In the genomic region with DNA sequence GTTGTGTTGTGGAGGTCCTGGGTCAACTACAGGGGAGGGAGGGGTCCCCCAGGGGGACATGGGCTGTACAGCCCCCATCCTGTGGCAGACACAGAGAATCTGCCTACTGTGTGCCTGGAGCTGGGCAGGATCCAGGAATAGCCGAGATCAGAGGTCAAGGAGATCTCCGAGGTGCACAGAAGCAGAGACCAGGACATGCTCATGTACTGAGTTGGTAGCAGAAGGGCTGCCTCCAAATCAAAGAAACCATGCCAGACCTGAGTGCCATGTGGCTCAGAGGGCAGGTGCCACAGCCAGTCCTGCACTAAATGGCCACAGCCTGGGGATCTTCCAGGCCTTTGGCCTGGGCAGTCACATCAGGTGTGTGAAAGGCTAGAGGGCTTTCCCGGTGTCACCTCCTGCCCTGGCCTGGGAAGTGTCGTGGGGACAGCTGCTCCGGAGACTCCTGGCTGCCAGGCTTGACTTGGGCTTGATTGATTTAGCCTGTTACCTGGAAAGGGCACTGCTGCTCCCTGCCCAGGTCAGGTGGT, we compare ENCODE assay signal across 19 cellular contexts. TPM values are rescaled to one million over a fixed set of nuclear protein-coding genes. Genes with fewer than 3 reads are reported as not detected.
DNase-seq lines count a peak whose midpoint lies in the region; ATAC-seq, FAIRE-seq and TF ChIP-seq lines count a peak whose summit lies in the region.
"Had no signal": no experiment of that assay in that cellular context is flagged by ENCODE, and none has a peak within 500 bp of the region (broad histone marks: within the 10 kb centered on the region; RNA-seq: fewer than 3 reads in every experiment).

No MANE protein-coding gene starts in this region.

- peaks cover 0 to 22% (median under 1%) of the 10 kb centered on the region in 4 donors for H3K4me1 ChIP-seq in right lobe of liver
- H3K4me1 ChIP-seq in gastrocnemius medialis: peaks cover 60 to 63% of the 10 kb centered on the region in 2 donors
- H3K4me1 ChIP-seq in uterus: peaks cover 22 to 37% of the 10 kb centered on the region in 2 donors

- no peaks in the 10 kb centered on the region for H3K27me3 ChIP-seq in right lobe of liver
- H3K27me3 ChIP-seq in gastrocnemius medialis: no peaks in the 10 kb centered on the region
- H3K27me3 ChIP-seq in uterus: no peaks in the 10 kb centered on the region

- DNase-seq in activated naive CD4-positive, alpha-beta T cell treated with anti-CD3 and anti-CD28 coated beads, Interleukin-2, amount 10 ng/mL, durations not matched to agents 7 days and 5 days: peak; percentile 14
- DNase-seq in activated naive CD4-positive, alpha-beta T cell treated with Interleukin-2 at 50 U/mL for 16 hours: no peak
- DNase-seq in right lobe of liver (peak in 1 of 3 donors; percentile 62), gastrocnemius medialis (peak; percentile 90 to 92), uterus (peak in 1 of 2 donors; percentile 36), GM12892 (ENCODE audit: insufficient read length) (no peak), KG1 (lab: John Stamatoyannopoulos, UW) (no peak)
- DNase-seq: 8988T; activated CD4-positive, alpha-beta T cell treated with anti-CD3 and anti-CD28 coated beads for 1 hour; activated CD8-positive, alpha-beta memory T cell treated with anti-CD3 and anti-CD28 coated beads, Interleukin-2, amount 50 U/mL, for 4 hours; activated naive CD8-positive, alpha-beta T cell treated with anti-CD3 and anti-CD28 coated beads for 36 hours; DMS79 treated with DMSO at 0.1 percent for 48 hours; NCI-H1417 treated with DMSO at 0.1 percent for 48 hours; NCI-H446 treated with DMSO at 0.1 percent for 48 hours; stimulated activated CD4-positive, alpha-beta T cell treated with anti-CD3 and anti-CD28 coated beads, Interleukin-15, amount 100 ng/mL, for 24 hours; T-helper 17 cell had no signal

- TF ChIP-seq CTCF in right lobe of liver (IDR thresholded peaks at IDR 0.05) (no peak), gastrocnemius medialis (IDR thresholded peaks at IDR 0.05 in 4 of 5, conservative IDR thresholded peaks at IDR 0.05 in 1 of 5) (no peak), uterus (IDR thresholded peaks at IDR 0.05) (no peak)

- intact Hi-C loops in right lobe of liver (cut with DNase I) (no loop called here), gastrocnemius medialis (cut with DNase I; ENCODE audit: low total_unique reads) (loop anchor here (5.0 kb wide), 1 partner anchor 83 kb away; no protein-coding TSS in a partner anchor), uterus (cut with DNase I; ENCODE audit: low total_unique reads) (no loop called here)

- H3K27ac ChIP-seq in right lobe of liver: peak overlapping the region in 2 of 3 donors; percentile 10 to 24
- peak overlapping the region; percentile 89 to 95 (median 91) for H3K27ac ChIP-seq in gastrocnemius medialis
- H3K27ac ChIP-seq in uterus: peak overlapping the region; percentile 95 to 100

- ATAC-seq in right lobe of liver (peak in 1 of 4 donors; percentile 61), gastrocnemius medialis (peak; percentile 67 to 70), GM18517 (IDR thresholded peaks at IDR 0.05; ENCODE audit: unreplicated experiment) (no peak)
- ATAC-seq: HCT116, T-helper 17 cell had no signal

- no peak for TF ChIP-seq POLR2A in right lobe of liver (IDR thresholded peaks at IDR 0.05)
- TF ChIP-seq POLR2A in gastrocnemius medialis (IDR thresholded peaks at IDR 0.05): no peak
- no peak for TF ChIP-seq POLR2A in uterus (IDR thresholded peaks at IDR 0.05)
- no peak for TF ChIP-seq POLR2A in GM12892 (IDR thresholded peaks at IDR 0.05; ENCODE audit: low read depth, low read length)

- 100% methylated on average over 1 of the region's 5 CpGs for WGBS in right lobe of liver (ENCODE audit: insufficient coverage, low coverage, low lambda C conversion rate, missing lambda C conversion rate)

- H3K4me1 Mint-ChIP-seq in activated naive CD4-positive, alpha-beta T cell treated with anti-CD3 and anti-CD28 coated beads, Interleukin-2, amount 10 ng/mL, durations not matched to agents 7 days and 5 days: peaks cover 16% of the 10 kb centered on the region

- H3K36me3 ChIP-seq in right lobe of liver (no peaks in the 10 kb centered on the region), gastrocnemius medialis (no peaks in the 10 kb centered on the region), uterus (no peaks in the 10 kb centered on the region)

- no peaks in the 10 kb centered on the region for H3K36me3 Mint-ChIP-seq in activated naive CD4-positive, alpha-beta T cell treated with anti-CD3 and anti-CD28 coated beads, Interleukin-2, amount 10 ng/mL, durations not matched to agents 7 days and 5 days
- H3K36me3 Mint-ChIP-seq: activated naive CD8-positive, alpha-beta T cell treated with anti-CD3 and anti-CD28 coated beads for 36 hours had no signal

- CTCF ChIA-PET in activated naive CD4-positive, alpha-beta T cell treated with anti-CD3 and anti-CD28 coated beads, Interleukin-2, amount 10 ng/mL, durations not matched to agents 7 days and 5 days (lab: Charles Lee): interaction anchor here (1.3 kb wide), 1 partner anchor 24 kb away, joined by 4 read pairs; no protein-coding TSS in a partner anchor

- peaks cover 29% of the 10 kb centered on the region for H3K27me3 Mint-ChIP-seq in activated naive CD4-positive, alpha-beta T cell treated with anti-CD3 and anti-CD28 coated beads, Interleukin-2, amount 10 ng/mL, durations not matched to agents 7 days and 5 days

- no peak overlapping the region for H3K27ac Mint-ChIP-seq in activated naive CD4-positive, alpha-beta T cell treated with anti-CD3 and anti-CD28 coated beads, Interleukin-2, amount 10 ng/mL, durations not matched to agents 7 days and 5 days
- H3K27ac Mint-ChIP-seq: activated naive CD8-positive, alpha-beta T cell treated with anti-CD3 and anti-CD28 coated beads for 36 hours; T-helper 17 cell had no signal

- no peak overlapping the region for H3K4me3 Mint-ChIP-seq in activated naive CD4-positive, alpha-beta T cell treated with anti-CD3 and anti-CD28 coated beads, Interleukin-2, amount 10 ng/mL, durations not matched to agents 7 days and 5 days
- H3K4me3 Mint-ChIP-seq: activated naive CD8-positive, alpha-beta T cell treated with anti-CD3 and anti-CD28 coated beads for 36 hours; T-helper 17 cell had no signal

- no peak for FAIRE-seq in GM12892 (lab: Jason Lieb, UNC)
- FAIRE-seq: colon had no signal

- no peaks in the 10 kb centered on the region for H3K9me3 Mint-ChIP-seq in activated naive CD4-positive, alpha-beta T cell treated with anti-CD3 and anti-CD28 coated beads, Interleukin-2, amount 10 ng/mL, durations not matched to agents 7 days and 5 days
- H3K9me3 Mint-ChIP-seq: activated naive CD8-positive, alpha-beta T cell treated with anti-CD3 and anti-CD28 coated beads for 36 hours had no signal

- in situ Hi-C loops in gastrocnemius medialis (cut with MboI; ENCODE audit: low sequenced_read_pairs in 4 of 4): no loop called here

- H3K9me3 ChIP-seq in right lobe of liver (no peaks in the 10 kb centered on the region), gastrocnemius medialis (no peaks in the 10 kb centered on the region), uterus (no peaks in the 10 kb centered on the region)

- H3K4me3 ChIP-seq in right lobe of liver (no peak overlapping the region), gastrocnemius medialis (peak overlapping the region in 1 of 4 donors; percentile 10), uterus (no peak overlapping the region)

RNA-seq across cellular contexts. Expression of a gene that starts 27.8 kb away (rescaled TPM):
- total RNA-seq in right lobe of liver (10 to 100 TPM; 23.1 to 96.9 (median 38.8) TPM), gastrocnemius medialis (100 to 1,000 TPM; 487 to 785 (median 662) TPM), uterus (1,000 to 10,000 TPM in 2 of 4 donors, 100 to 1,000 TPM in 2; 567 to 1,619 (median 884) TPM)
- 8.4 TPM for polyA plus RNA-seq in GM12892 (2012; ENCODE audit: missing spikeins)

Comparison
In these comparisons a context has a peak if more than half of its experiments do, and no peak if none do; other contexts are left out.
1. DNase-seq: peak in activated naive CD4-positive, alpha-beta T cell treated with anti-CD3 and anti-CD28 coated beads, Interleukin-2, amount 10 ng/mL, durations not matched to agents 7 days and 5 days (single experiment) and gastrocnemius medialis (2 of 2); none in activated naive CD4-positive, alpha-beta T cell treated with Interleukin-2 at 50 U/mL for 16 hours (single experiment), GM12892 (single experiment) and KG1 (single experiment).
2. H3K27ac ChIP-seq: peak in every context shown above with its lines; median percentile 98 in uterus; 91 in gastrocnemius medialis; 17 in right lobe of liver.
3. RNA of a gene that starts 27.8 kb away (total RNA-seq): 567 to 1,619 TPM in uterus and 487 to 785 TPM in gastrocnemius medialis; 23.1 to 96.9 TPM in right lobe of liver; every median in the first group is over 4 times any median in the second.